1 cellular context compared by ENCODE assay signal in genomic region chrX:129230850-129231512, GRCh38.
A peak's percentile ranks its signal among the peaks of the same experiment; 100 is the strongest.
TF ChIP-seq lines count a peak whose summit lies in the region.

No MANE protein-coding gene starts in this region.

TF ChIP-seq in HepG2, 621 proteins besides CTCF, POLR2A, EP300 and RAD21 (continued from another document):
- TF ChIP-seq ZNF318 (CRISPR knock-in tag; IDR thresholded peaks at IDR 0.05): no peak
- TF ChIP-seq GATA4 (IDR thresholded peaks at IDR 0.05; ENCODE audit: borderline replicate concordance, low read depth): no peak
- TF ChIP-seq SETDB1 (CRISPR knock-in tag; IDR thresholded peaks at IDR 0.05; ENCODE audit: borderline replicate concordance): no peak
- no peak for TF ChIP-seq CEBPZ (IDR thresholded peaks at IDR 0.05; ENCODE audit: low read length)
- no peak for TF ChIP-seq ZNF569 (CRISPR knock-in tag; IDR thresholded peaks at IDR 0.05; ENCODE audit: borderline replicate concordance)
- TF ChIP-seq CEBPG (CRISPR knock-in tag; IDR thresholded peaks at IDR 0.05): peak; percentile 42
- peak; percentile 58; the same call in 1 of the 2 replicates for TF ChIP-seq NR2C2 (CRISPR knock-in tag; IDR thresholded peaks at IDR 0.05; ENCODE audit: borderline replicate concordance)
- TF ChIP-seq ZNF207 (IDR thresholded peaks at IDR 0.05; ENCODE audit: borderline replicate concordance): no peak
